Comparison of ENCODE assay signal across 18 cellular contexts in genomic region chr13:59681630-59682311, GRCh38.
DNase-seq lines count a peak whose midpoint lies in the region; ATAC-seq and TF ChIP-seq lines count a peak whose summit lies in the region.
"Had no signal": no experiment of that assay in that cellular context is flagged by ENCODE, and none has a peak within 500 bp of the region (broad histone marks: within the 10 kb centered on the region; RNA-seq: fewer than 3 reads in every experiment).

No MANE protein-coding gene starts in this region.

- H2AFZ ChIP-seq in SK-N-SH (ENCODE audit: low read depth) = no peak overlapping the region

- POLR2A ChIA-PET in A673 (lab: Charles Lee; ENCODE audit: low non-redundant PET) = interaction anchor here (0.5 to 0.7 kb wide), 2 partner anchors 418 to 711 kb away, joined by 3 to 16 read pairs; no protein-coding TSS in a partner anchor
- POLR2A ChIA-PET in SK-N-SH (lab: Yijun Ruan, JAX) = no interaction called here

- BruUV-seq in A673 (replicated peaks; lab: Mats Ljungman, UMichigan) = no TSS peak

- H3K27ac ChIP-seq in A673 (ENCODE audit: low read depth, low read length, poor library complexity, severe bottlenecking) (peak overlapping the region; percentile 86), SK-N-SH (ENCODE audit: low read depth in 2 of 2, low read length in 1 of 2) (no peak overlapping the region; a peak in 1 of 4 replicates)

- TF ChIP-seq RAD21 in SK-N-SH (IDR thresholded peaks at IDR 0.05; ENCODE audit: low read length) = no peak

- no peaks in the 10 kb centered on the region for H3K79me2 ChIP-seq in SK-N-SH (ENCODE audit: insufficient read depth)

- no peaks in the 10 kb centered on the region for H3K9me2 ChIP-seq in SK-N-SH

- TF ChIP-seq EP300 in SK-N-SH (IDR thresholded peaks at IDR 0.05; ENCODE audit: borderline replicate concordance in 1 of 2, low read depth in 1 of 2, low read length in 1 of 2) = no peak

- DNase-seq in A673 (ENCODE audit: low spot score) (no peak), GM03348 (ENCODE audit: low spot score) (peak; percentile 9), SK-N-SH (no peak), ureter (ENCODE audit: low spot score) (no peak), GOT3 (lab: John Stamatoyannopoulos, UW) (no peak), A172 (ENCODE audit: low spot score) (no peak)
- DNase-seq: Calu3; CD4-positive, CD25-positive, alpha-beta regulatory T cell; DMS53; NCI-H187 treated with DMSO at 0.1 percent for 48 hours; NCI-H2171; NCI-H446; NCI-H748 treated with DMSO at 0.1 percent for 48 hours; SHP77 treated with DMSO at 0.1 percent for 48 hours; T-helper 2 cell had no signal

- no peaks in the 10 kb centered on the region for H3K36me3 ChIP-seq in A673 (ENCODE audit: insufficient read depth, low read length, poor library complexity, severe bottlenecking)
- no peaks in the 10 kb centered on the region for H3K36me3 ChIP-seq in SK-N-SH (replicated peaks in 1 of 2; ENCODE audit: control insufficient read depth in 1 of 2, insufficient read depth in 2 of 2, low read length in 1 of 2)

- no peak overlapping the region for H3K4me3 ChIP-seq in A673 (ENCODE audit: low read depth, low read length, poor library complexity, severe bottlenecking)
- no peak overlapping the region for H3K4me3 ChIP-seq in SK-N-SH (ENCODE audit: low read depth in 2 of 2, low read length in 1 of 2)

- no peak overlapping the region for H3K9ac ChIP-seq in SK-N-SH

- H3K4me1 ChIP-seq in A673 (ENCODE audit: insufficient read depth, low read length, poor library complexity, severe bottlenecking) (peaks cover 97% of the 10 kb centered on the region), SK-N-SH (ENCODE audit: control insufficient read depth in 1 of 2, insufficient read depth in 2 of 2, low read depth in 1 of 2, low read length in 1 of 2) (peaks cover 7 to 38% of the 10 kb centered on the region in 2 experiments; a peak in 3 of 4 replicates)

- ATAC-seq in esophagus mucosa (peak; percentile 51), GM18498 (IDR thresholded peaks at IDR 0.05; ENCODE audit: unreplicated experiment) (no peak)
- ATAC-seq: HCT116 had no signal

- H3K9me3 ChIP-seq in A673 (ENCODE audit: low read depth, low read length, poor library complexity, severe bottlenecking) (no peaks in the 10 kb centered on the region), SK-N-SH (no peaks in the 10 kb centered on the region)

- no peak for TF ChIP-seq CTCF in A673 (conservative IDR thresholded peaks at IDR 0.05; ENCODE audit: low read depth, low read length)
- TF ChIP-seq CTCF in SK-N-SH (IDR thresholded peaks at IDR 0.05) = no peak

- 81% methylated on average over 1 of the region's 1 CpG for WGBS in SK-N-SH (ENCODE audit: low lambda C conversion rate)

- intact Hi-C loops in A673 (cut with micrococcal nuclease; ENCODE audit: unreplicated experiment) = loop anchor here (2.0 to 5.0 kb wide), 4 partner anchors 73 to 751 kb away; no protein-coding TSS in a partner anchor

- no peaks in the 10 kb centered on the region for H3K27me3 ChIP-seq in A673 (replicated peaks; ENCODE audit: insufficient read depth, low read depth, low read length, poor library complexity)
- no peaks in the 10 kb centered on the region for H3K27me3 ChIP-seq in SK-N-SH (ENCODE audit: insufficient read depth)

- H3F3A ChIP-seq in SK-N-SH (replicated peaks; ENCODE audit: insufficient read depth) = no peaks in the 10 kb centered on the region

- CTCF ChIA-PET in A673 (lab: Charles Lee) (interaction anchor here (0.6 to 1.1 kb wide), 4 partner anchors 90 to 706 kb away, joined by 3 to 5 read pairs (median 4); no protein-coding TSS in a partner anchor), SK-N-SH (lab: Yijun Ruan, JAX) (interaction anchor here (0.7 to 5.6 kb wide), 8 partner anchors 9 to 545 kb away, joined by 3 to 60 read pairs (median 3); no protein-coding TSS in a partner anchor)

- no peaks in the 10 kb centered on the region for H4K20me1 ChIP-seq in SK-N-SH (ENCODE audit: insufficient read depth)

- H3K4me2 ChIP-seq in SK-N-SH = 0 out of 2 replicates have a peak overlapping the region, but pooled peaks have one; percentile 11

TF ChIP-seq in SK-N-SH, 30 proteins besides CTCF, POLR2A, EP300 and RAD21:
- TF ChIP-seq MXI1 (IDR thresholded peaks at IDR 0.05; ENCODE audit: low read depth, low read length) = no peak
- no peak for TF ChIP-seq RXRA (IDR thresholded peaks at IDR 0.05; ENCODE audit: borderline replicate concordance, low read depth)
- TF ChIP-seq SMC3 (IDR thresholded peaks at IDR 0.05; ENCODE audit: low read depth, low read length) = no peak
